ENCODE assay signal across 11 cellular contexts in genomic region chr17:79924639-79924976, GRCh38.
DNase-seq lines count a peak whose midpoint lies in the region; ATAC-seq and TF ChIP-seq lines count a peak whose summit lies in the region.
"Had no signal": no experiment of that assay in that cellular context is flagged by ENCODE, and none has a peak within 500 bp of the region (broad histone marks: within the 10 kb centered on the region; RNA-seq: fewer than 3 reads in every experiment).

No MANE protein-coding gene starts in this region.

- H3K9me3 ChIP-seq in DOHH2 (ENCODE audit: control insufficient read depth, insufficient read depth, low read length), result no peaks in the 10 kb centered on the region
- H3K9me3 ChIP-seq in SJCRH30 (replicated peaks), result no peaks in the 10 kb centered on the region
- H3K9me3 ChIP-seq: breast epithelium had no signal

- H3K27me3 ChIP-seq in DOHH2 (ENCODE audit: control insufficient read depth, low read length) (peaks cover 3% of the 10 kb centered on the region; the same call in 1 of the 2 replicates), SJCRH30 (peaks cover 76% of the 10 kb centered on the region)

- H4K20me1 ChIP-seq in DOHH2 (ENCODE audit: control insufficient read depth, insufficient read depth, low read depth, low read length), result no peaks in the 10 kb centered on the region

- no peak overlapping the region for H3K4me2 ChIP-seq in DOHH2 (ENCODE audit: low read length)

- no peaks in the 10 kb centered on the region for H3K36me3 Mint-ChIP-seq in nephron progenitor cell (ENCODE audit: low read depth)

- H3K4me1 ChIP-seq in DOHH2 (ENCODE audit: control insufficient read depth, low read length), result no peaks in the 10 kb centered on the region
- H3K4me1 ChIP-seq in SJCRH30, result peaks cover 14% of the 10 kb centered on the region

- DNase-seq in caudate nucleus (lab: John Stamatoyannopoulos, UW), result no peak
- DNase-seq in nephron progenitor cell, result no peak
- no peak for DNase-seq in A172 (ENCODE audit: low spot score)
- DNase-seq in SJCRH30, result no peak
- DNase-seq: NCI-H1048 had no signal

- no peaks in the 10 kb centered on the region for H3K79me2 ChIP-seq in DOHH2 (ENCODE audit: control insufficient read depth, low read length)

- ATAC-seq in HG03469 (IDR thresholded peaks at IDR 0.05; ENCODE audit: unreplicated experiment), result no peak
- ATAC-seq in GM21528 (IDR thresholded peaks at IDR 0.05; ENCODE audit: low FRiP score, unreplicated experiment), result no peak

- no peaks in the 10 kb centered on the region for H3K9me2 ChIP-seq in DOHH2 (replicated peaks; ENCODE audit: control insufficient read depth, low read length)

- TF ChIP-seq CTCF in 22Rv1 (IDR thresholded peaks at IDR 0.05) (peak; percentile 61), DOHH2 (IDR thresholded peaks at IDR 0.05; ENCODE audit: low read depth, low read length, poor library complexity, severe bottlenecking) (peak; percentile 13), nephron progenitor cell (IDR thresholded peaks at IDR 0.05) (peak; percentile 9)

- no peaks in the 10 kb centered on the region for H3F3A ChIP-seq in DOHH2 (ENCODE audit: control insufficient read depth, insufficient read depth)

- H3K9me3 Mint-ChIP-seq in nephron progenitor cell, result no peaks in the 10 kb centered on the region
- H3K9me3 Mint-ChIP-seq: dendritic cell treated with granulocyte-macrophage colony-stimulating factor and Interleukin-4, amounts not matched to agents 40 ng/mL and 50 ng/mL, for 4 days had no signal

- peaks cover 44% of the 10 kb centered on the region for H3K27me3 Mint-ChIP-seq in nephron progenitor cell (ENCODE audit: low read depth, poor library complexity)

- peaks cover 26% of the 10 kb centered on the region for H3K4me1 Mint-ChIP-seq in nephron progenitor cell

- no peak overlapping the region for H3K4me3 ChIP-seq in DOHH2 (ENCODE audit: low read length)
- H3K4me3 ChIP-seq in SJCRH30, result no peak overlapping the region
- H3K4me3 ChIP-seq: breast epithelium had no signal

- H3K27ac ChIP-seq in 22Rv1 (no peak overlapping the region), DOHH2 (ENCODE audit: low read depth, low read length) (no peak overlapping the region), caudate nucleus (ENCODE audit: low read depth, low read length) (peak overlapping the region; percentile 44), SJCRH30 (no peak overlapping the region)

- H3K36me3 ChIP-seq in DOHH2 (ENCODE audit: control insufficient read depth, low read length), result no peaks in the 10 kb centered on the region
- H3K36me3 ChIP-seq in SJCRH30, result no peaks in the 10 kb centered on the region
- H3K36me3 ChIP-seq: breast epithelium had no signal

- H3K4me3 Mint-ChIP-seq in nephron progenitor cell, result no peak overlapping the region
- H3K4me3 Mint-ChIP-seq: dendritic cell treated with granulocyte-macrophage colony-stimulating factor and Interleukin-4, amounts not matched to agents 40 ng/mL and 50 ng/mL, for 4 days had no signal

- H3K27ac Mint-ChIP-seq in nephron progenitor cell, result peak overlapping the region; percentile 87
- H3K27ac Mint-ChIP-seq: dendritic cell treated with granulocyte-macrophage colony-stimulating factor and Interleukin-4, amounts not matched to agents 40 ng/mL and 50 ng/mL, for 4 days had no signal

Comparison
In these comparisons a context has a peak if more than half of its experiments do, and no peak if none do; other contexts are left out.
1. CTCF ChIP-seq: peak in every context shown above with its lines; median percentile 61 in 22Rv1; 13 in DOHH2; 9 in nephron progenitor cell.